Comparison of ENCODE assay signal across 14 cellular contexts in the genomic region with DNA sequence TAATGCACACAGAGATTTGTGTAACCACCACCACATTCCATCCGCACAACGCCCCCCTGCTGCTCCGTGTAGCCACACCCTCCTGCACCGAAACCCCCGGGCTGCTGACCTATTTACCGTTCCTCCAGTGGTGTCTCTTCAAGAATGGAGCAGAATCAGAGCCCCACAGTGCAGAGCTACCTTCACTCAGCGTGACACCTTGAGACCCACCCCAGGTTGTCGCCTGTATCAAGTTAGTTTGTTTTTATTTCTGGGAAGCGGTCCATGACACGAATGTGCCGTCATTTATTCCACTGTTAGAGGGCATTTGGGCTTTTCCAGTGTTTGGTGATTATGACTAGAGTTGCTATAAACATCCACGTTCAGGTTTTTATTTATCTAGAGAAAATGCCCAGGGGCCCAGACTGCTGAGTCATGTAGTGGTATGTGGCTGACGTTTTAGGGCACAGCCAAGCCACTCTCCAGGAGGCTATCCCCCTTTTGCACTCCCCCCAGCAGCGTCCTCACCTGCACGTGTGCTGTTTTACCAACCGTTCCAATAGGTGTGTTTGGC.
DNase-seq lines count a peak whose midpoint lies in the region; ATAC-seq and FAIRE-seq lines count a peak whose summit lies in the region.
"Had no signal": no experiment of that assay in that cellular context is flagged by ENCODE, and none has a peak within 500 bp of the region (broad histone marks: within the 10 kb centered on the region; RNA-seq: fewer than 3 reads in every experiment).

No MANE protein-coding gene starts in this region.

- H3K9me3 Mint-ChIP-seq in activated T-cell treated with anti-CD3 and anti-CD28 coated beads, Interleukin-2, amount 50 U/mL, for 72 hours = peaks cover 2% of the 10 kb centered on the region in 2 donors

- ATAC-seq in Right ventricle myocardium inferior = no peak
- ATAC-seq in left ventricle myocardium superior = no peak
- no peak for ATAC-seq in HG03139 (IDR thresholded peaks at IDR 0.05; ENCODE audit: unreplicated experiment)
- no peak for ATAC-seq in GM21717 (IDR thresholded peaks at IDR 0.05; ENCODE audit: unreplicated experiment)
- no peak for ATAC-seq in activated T-cell treated with anti-CD3 and anti-CD28 coated beads, Interleukin-2, amount 50 U/mL, for 72 hours (replicated peaks in 1 of 2)
- ATAC-seq: activated naive CD4-positive, alpha-beta T cell treated with anti-CD3 and anti-CD28 coated beads, Interleukin-2, amount 50 U/mL, for 72 hours had no signal

- no peak overlapping the region for H3K27ac Mint-ChIP-seq in activated T-cell treated with anti-CD3 and anti-CD28 coated beads, Interleukin-2, amount 50 U/mL, for 72 hours

- no peak overlapping the region for H3K4me3 Mint-ChIP-seq in activated T-cell treated with anti-CD3 and anti-CD28 coated beads, Interleukin-2, amount 50 U/mL, for 72 hours

- peaks cover 13% of the 10 kb centered on the region for H3K4me1 Mint-ChIP-seq in activated T-cell treated with anti-CD3 and anti-CD28 coated beads, Interleukin-2, amount 50 U/mL, for 72 hours (ENCODE audit: low read depth)

- H3K36me3 Mint-ChIP-seq in activated T-cell treated with anti-CD3 and anti-CD28 coated beads, Interleukin-2, amount 50 U/mL, for 72 hours (ENCODE audit: insufficient read depth in 2 of 2) = no peaks in the 10 kb centered on the region

- peak; percentile 20 for DNase-seq in Right ventricle myocardium inferior (ENCODE audit: missing footprints)
- no peak for DNase-seq in left ventricle myocardium superior
- DNase-seq in astrocyte of the hippocampus (ENCODE audit: low read depth, low spot score) = peak; percentile 76
- DNase-seq in kidney tubule cell (ENCODE audit: low spot score) = peak; percentile 59
- DNase-seq in urothelium cell line (ENCODE audit: low spot score) = peak; percentile 59
- no peak for DNase-seq in activated T-cell treated with anti-CD3 and anti-CD28 coated beads, Interleukin-2, amount 50 U/mL, for 72 hours
- DNase-seq: activated CD4-positive, alpha-beta T cell treated with anti-CD3 and anti-CD28 coated beads for 1 hour; COR-L47; hypothalamus; T-helper 1 cell had no signal

- no peak for FAIRE-seq in urothelium cell line (lab: Jason Lieb, UNC)
- FAIRE-seq: A204.1 had no signal

- intact Hi-C loops in Right ventricle myocardium inferior (cut with DNase I) (no loop called here), left ventricle myocardium superior (cut with micrococcal nuclease) (no loop called here)

- no peaks in the 10 kb centered on the region for H3K27me3 Mint-ChIP-seq in activated T-cell treated with anti-CD3 and anti-CD28 coated beads, Interleukin-2, amount 50 U/mL, for 72 hours (ENCODE audit: low read depth)

Comparison
In these comparisons a context has a peak if more than half of its experiments do, and no peak if none do; other contexts are left out.
1. DNase-seq: peak in Right ventricle myocardium inferior (single experiment), astrocyte of the hippocampus (single experiment), kidney tubule cell (single experiment) and urothelium cell line (single experiment); none in left ventricle myocardium superior (single experiment) and activated T-cell treated with anti-CD3 and anti-CD28 coated beads, Interleukin-2, amount 50 U/mL, for 72 hours (0 of 2).